In genomic region chr9:1048853-1049252, GRCh38 we compare ENCODE assay signal across 14 cellular contexts. TPM values are rescaled to one million over a fixed set of nuclear protein-coding genes. Genes with fewer than 3 reads are reported as not detected.
DNase-seq lines count a peak whose midpoint lies in the region; ATAC-seq, FAIRE-seq and TF ChIP-seq lines count a peak whose summit lies in the region.
"Had no signal": no experiment of that assay in that cellular context is flagged by ENCODE, and none has a peak within 500 bp of the region (broad histone marks: within the 10 kb centered on the region; RNA-seq: fewer than 3 reads in every experiment).

No MANE protein-coding gene starts in this region.

- TF ChIP-seq POLR2A in stomach (IDR thresholded peaks at IDR 0.05): no peak

- H3K27me3 Mint-ChIP-seq in activated T-cell treated with anti-CD3 and anti-CD28 coated beads, Interleukin-2, amount 50 U/mL, for 4 hours (ENCODE audit: low read depth): peaks cover 90% of the 10 kb centered on the region
- H3K27me3 Mint-ChIP-seq in activated T-helper 2 cell treated with anti-CD3 and anti-CD28 coated beads, Interferon-gamma antibody, Interleukin-2, Interleukin-4, amounts not matched to agents 10 μg/mL and 5 μg/mL and 100 μg/mL, durations not matched to agents 14 hours and 24 hours and 36 hours (ENCODE audit: low read depth): peaks cover 82% of the 10 kb centered on the region
- H3K27me3 Mint-ChIP-seq in naive B cell: peaks cover 63 to 87% (median 74%) of the 10 kb centered on the region in 3 donors

- no peak for FAIRE-seq in small intestine (lab: Jason Lieb, UNC)

- H3K9me3 ChIP-seq in thoracic aorta (no peaks in the 10 kb centered on the region), stomach (peaks cover 0 to 30% (median 3%) of the 10 kb centered on the region in 4 donors), small intestine (ENCODE audit: control insufficient read depth, low read depth) (no peaks in the 10 kb centered on the region)

- H3K4me1 ChIP-seq in thoracic aorta (ENCODE audit: control insufficient read depth in 1 of 2, low read depth in 2 of 2) (peaks cover 26 to 60% of the 10 kb centered on the region in 2 donors), stomach (peaks cover 37 to 80% (median 56%) of the 10 kb centered on the region in 4 donors), small intestine (ENCODE audit: control insufficient read depth in 2 of 2, insufficient read depth in 1 of 2, low read depth in 1 of 2, low read length in 1 of 2) (peaks cover 0 to 8% of the 10 kb centered on the region in 2 donors)

- H3K36me3 Mint-ChIP-seq in activated T-cell treated with anti-CD3 and anti-CD28 coated beads, Interleukin-2, amount 50 U/mL, for 4 hours (ENCODE audit: insufficient read depth): peaks cover 3% of the 10 kb centered on the region
- H3K36me3 Mint-ChIP-seq in activated T-helper 2 cell treated with anti-CD3 and anti-CD28 coated beads, Interferon-gamma antibody, Interleukin-2, Interleukin-4, amounts not matched to agents 10 μg/mL and 5 μg/mL and 100 μg/mL, durations not matched to agents 14 hours and 24 hours and 36 hours (ENCODE audit: low read depth): peaks cover 17% of the 10 kb centered on the region
- H3K36me3 Mint-ChIP-seq in naive B cell: peaks cover 14 to 30% of the 10 kb centered on the region in 2 donors

- H3K4me3 Mint-ChIP-seq in activated T-cell treated with anti-CD3 and anti-CD28 coated beads, Interleukin-2, amount 50 U/mL, for 4 hours: peak overlapping the region; percentile 82
- H3K4me3 Mint-ChIP-seq in activated T-helper 2 cell treated with anti-CD3 and anti-CD28 coated beads, Interferon-gamma antibody, Interleukin-2, Interleukin-4, amounts not matched to agents 10 μg/mL and 5 μg/mL and 100 μg/mL, durations not matched to agents 14 hours and 24 hours and 36 hours (ENCODE audit: low read depth): peak overlapping the region; percentile 40
- H3K4me3 Mint-ChIP-seq in naive B cell: peak overlapping the region in 7 of 8 donors; percentile 22 to 91 (median 76)

- no peak for TF ChIP-seq EP300 in stomach (IDR thresholded peaks at IDR 0.05)

- intact Hi-C loops in activated T-helper 2 cell treated with anti-CD3 and anti-CD28 coated beads, Interferon-gamma antibody, Interleukin-2, Interleukin-4, amounts not matched to agents 10 μg/mL and 5 μg/mL and 100 μg/mL, durations not matched to agents 14 hours and 24 hours and 36 hours (cut with micrococcal nuclease): loop anchor here (1.0 to 2.0 kb wide), 2 partner anchors 81 to 206 kb away; no protein-coding TSS in a partner anchor
- intact Hi-C loops in stomach (cut with DNase I; ENCODE audit: low total_unique reads): no loop called here

- H3K27ac ChIP-seq in thoracic aorta (no peak overlapping the region), stomach (no peak overlapping the region), small intestine (ENCODE audit: low read depth in 1 of 2, low read length in 1 of 2) (no peak overlapping the region)
- H3K27ac ChIP-seq: cardiac muscle cell had no signal

- WGBS in stomach, 5 donors: 13 to 25% (median 19%) methylated on average over 15 of the region's 15 CpGs
- 9 to 21% (median 11%) methylated on average over 15 of the region's 15 CpGs for WGBS in small intestine, 3 donors

- H3K27me3 ChIP-seq in thoracic aorta (replicated peaks; ENCODE audit: insufficient read depth) (peaks cover 35% of the 10 kb centered on the region), stomach (peaks cover 62 to 100% (median 97%) of the 10 kb centered on the region in 3 donors), small intestine (ENCODE audit: control insufficient read depth in 2 of 2, insufficient read depth in 2 of 2, low read length in 2 of 2) (peaks cover 10 to 76% of the 10 kb centered on the region in 2 donors)

- no peak for DNase-seq in activated T-cell treated with anti-CD3 and anti-CD28 coated beads, Interleukin-2, amount 50 U/mL, for 4 hours
- DNase-seq in activated T-cell treated with anti-CD3 and anti-CD28 coated beads for 4 hours (no peak), naive B cell (no peak), thoracic aorta (ENCODE audit: low spot score) (no peak), stomach (no peak), SW 1271 (lab: John Stamatoyannopoulos, UW) (no peak), small intestine (no peak)
- no peak for DNase-seq in activated T-helper 2 cell treated with anti-CD3 and anti-CD28 coated beads, Interferon-gamma antibody, Interleukin-2, Interleukin-4, amounts not matched to agents 10 μg/mL and 5 μg/mL and 100 μg/mL, durations not matched to agents 14 hours and 24 hours and 36 hours (ENCODE audit: low spot score)
- DNase-seq: DMS79 treated with DMSO at 0.1 percent for 48 hours; NCI-H2081 treated with DMSO at 0.1 percent for 48 hours; stimulated activated CD4-positive, alpha-beta T cell treated with anti-CD3 and anti-CD28 coated beads, Interleukin-1b, Interleukin-23, amount 100 ng/mL, for 48 hours had no signal

- H3K4me3 ChIP-seq in thoracic aorta (peak overlapping the region; percentile 79), stomach (peak overlapping the region in 1 of 4 donors; percentile 56), small intestine (ENCODE audit: low read depth in 1 of 2, low read length in 2 of 2) (no peak overlapping the region)
- H3K4me3 ChIP-seq: cardiac muscle cell had no signal

- H3K36me3 ChIP-seq in thoracic aorta (no peaks in the 10 kb centered on the region), stomach (no peaks in the 10 kb centered on the region), small intestine (ENCODE audit: control insufficient read depth in 2 of 2, insufficient read depth in 2 of 2, low read length in 2 of 2) (no peaks in the 10 kb centered on the region)
- H3K36me3 ChIP-seq: cardiac muscle cell had no signal

- TF ChIP-seq CTCF in thoracic aorta (IDR thresholded peaks at IDR 0.05) (no peak), stomach (IDR thresholded peaks at IDR 0.05) (no peak)

- peaks cover 55% of the 10 kb centered on the region for H3K4me1 Mint-ChIP-seq in activated T-cell treated with anti-CD3 and anti-CD28 coated beads, Interleukin-2, amount 50 U/mL, for 4 hours (ENCODE audit: low read depth)
- H3K4me1 Mint-ChIP-seq in activated T-helper 2 cell treated with anti-CD3 and anti-CD28 coated beads, Interferon-gamma antibody, Interleukin-2, Interleukin-4, amounts not matched to agents 10 μg/mL and 5 μg/mL and 100 μg/mL, durations not matched to agents 14 hours and 24 hours and 36 hours (ENCODE audit: low read depth): peaks cover 41% of the 10 kb centered on the region
- H3K4me1 Mint-ChIP-seq in naive B cell: peaks cover 18 to 53% (median 43%) of the 10 kb centered on the region in 3 donors

- no peaks in the 10 kb centered on the region for H3K9me3 Mint-ChIP-seq in activated T-cell treated with anti-CD3 and anti-CD28 coated beads, Interleukin-2, amount 50 U/mL, for 4 hours
- H3K9me3 Mint-ChIP-seq in activated T-helper 2 cell treated with anti-CD3 and anti-CD28 coated beads, Interferon-gamma antibody, Interleukin-2, Interleukin-4, amounts not matched to agents 10 μg/mL and 5 μg/mL and 100 μg/mL, durations not matched to agents 14 hours and 24 hours and 36 hours: peaks cover 7% of the 10 kb centered on the region
- H3K9me3 Mint-ChIP-seq in naive B cell: peaks cover 5 to 41% (median 26%) of the 10 kb centered on the region in 7 donors

- no peak for ATAC-seq in activated T-cell treated with anti-CD3 and anti-CD28 coated beads, Interleukin-2, amount 50 U/mL, for 4 hours
- ATAC-seq in naive B cell (ENCODE audit: low read depth in 2 of 2): no peak
- ATAC-seq in thoracic aorta (ENCODE audit: insufficient number of reproducible peaks, low FRiP score, low read depth): no peak
- ATAC-seq: left lobe of liver, Panc1 had no signal

- H3K27ac Mint-ChIP-seq in activated T-helper 2 cell treated with anti-CD3 and anti-CD28 coated beads, Interferon-gamma antibody, Interleukin-2, Interleukin-4, amounts not matched to agents 10 μg/mL and 5 μg/mL and 100 μg/mL, durations not matched to agents 14 hours and 24 hours and 36 hours: no peak overlapping the region
- H3K27ac Mint-ChIP-seq in naive B cell: peak overlapping the region in 3 of 6 donors; percentile 47 to 76 (median 71)

RNA-seq across cellular contexts. Expression of gene DMRT2, which starts 1.3 kb away (rescaled TPM):
- total RNA-seq in activated T-cell treated with anti-CD3 and anti-CD28 coated beads, Interleukin-2, amount 50 U/mL, for 4 hours: not detected
- total RNA-seq in activated T-helper 2 cell treated with anti-CD3 and anti-CD28 coated beads, Interferon-gamma antibody, Interleukin-2, Interleukin-4, amounts not matched to agents 10 μg/mL and 5 μg/mL and 100 μg/mL, durations not matched to agents 14 hours and 24 hours and 36 hours: 1.2 and 1.4 TPM in 2 replicates
- polyA plus RNA-seq in naive B cell (ENCODE audit: low read depth in 6 of 6): not detected
- not detected for total RNA-seq in thoracic aorta
- total RNA-seq in stomach: 10 to 100 TPM in 1 of 5 donors, 1 to 10 TPM in 1, not detected in 3; 2.3 to 23.2 TPM
- polyA plus RNA-seq in stomach: under 1 TPM in 1 of 3 donors, not detected in 2; 0.08 TPM
- not detected for polyA plus RNA-seq in small intestine
- total RNA-seq: cardiac muscle cell, left lobe of liver had no signal
- polyA plus RNA-seq: cardiac muscle cell had no signal
